22 cellular contexts compared by ENCODE assay signal in the genomic region with DNA sequence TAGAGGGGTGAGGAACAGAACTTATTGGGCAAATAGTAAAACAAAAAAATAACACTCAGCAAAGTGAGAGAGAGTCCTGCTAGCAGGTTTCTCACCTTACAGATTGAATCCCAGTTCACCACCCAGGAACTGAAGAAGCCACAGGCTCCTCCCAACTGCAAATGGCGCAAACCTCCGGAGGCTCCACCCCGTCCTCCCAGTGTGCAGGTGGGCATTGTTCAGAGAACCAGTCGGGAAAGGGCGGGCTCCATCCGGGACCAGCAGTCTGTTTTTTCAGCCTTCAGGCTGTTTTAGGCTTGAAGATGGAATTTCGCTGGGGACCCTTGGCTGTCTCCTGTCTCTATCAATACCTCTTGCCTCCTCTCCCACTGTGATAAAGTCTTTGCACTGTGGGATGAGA.
DNase-seq lines count a peak whose midpoint lies in the region; ATAC-seq and TF ChIP-seq lines count a peak whose summit lies in the region.
"Had no signal": no experiment of that assay in that cellular context is flagged by ENCODE, and none has a peak within 500 bp of the region (broad histone marks: within the 10 kb centered on the region; RNA-seq: fewer than 3 reads in every experiment).

No MANE protein-coding gene starts in this region.

- H3K27ac ChIP-seq in AG04450 (ENCODE audit: low read depth, low read length) = peak overlapping the region; percentile 54
- H3K27ac ChIP-seq in IMR-90 (ENCODE audit: insufficient read depth, low read length) = peak overlapping the region; percentile 28; the same call in 1 of the 2 replicates
- no peak overlapping the region for H3K27ac ChIP-seq in mesenchymal stem cell (ENCODE audit: low read length, poor library complexity, severe bottlenecking)
- H3K27ac ChIP-seq: 22Rv1; BLaER1 treated with 17β-estradiol and CSF1 and Interleukin-3, amounts not matched to agents 10 nM and 100 nM; GM23248 had no signal

- H3K14ac ChIP-seq in IMR-90 (replicated peaks; ENCODE audit: low read depth, low read length) (peak overlapping the region; percentile 83), mesenchymal stem cell (ENCODE audit: low read length in 2 of 2) (peak overlapping the region in 1 of 2 experiments; percentile 15)

- H4K8ac ChIP-seq in IMR-90 (ENCODE audit: low read depth in 2 of 2, low read length in 2 of 2) (peak overlapping the region in 1 of 2 experiments; percentile 69; a peak in 2 of 4 replicates), mesenchymal stem cell (ENCODE audit: low read length) (no peak overlapping the region)

- peaks cover 7% of the 10 kb centered on the region for H3K4me1 ChIP-seq in IMR-90 (ENCODE audit: control insufficient read depth, insufficient read depth, low read length)
- H3K4me1 ChIP-seq in mesenchymal stem cell (ENCODE audit: control insufficient read depth, insufficient read depth, low read depth, low read length) = no peaks in the 10 kb centered on the region
- H3K4me1 ChIP-seq: BE2C; BLaER1 treated with 17β-estradiol and CSF1 and Interleukin-3, amounts not matched to agents 10 nM and 100 nM; HAP-1 had no signal

- H3K23ac ChIP-seq in IMR-90 (ENCODE audit: low read depth, low read length) = peak overlapping the region; percentile 74; the same call in 1 of the 2 replicates
- H3K23ac ChIP-seq in mesenchymal stem cell (ENCODE audit: low read length in 2 of 2) = no peak overlapping the region

- no peaks in the 10 kb centered on the region for H3K27me3 Mint-ChIP-seq in WTC11 (ENCODE audit: low read depth)
- H3K27me3 Mint-ChIP-seq: CD4-positive, alpha-beta T cell had no signal

- peak overlapping the region; percentile 68; the same call in 1 of the 2 replicates for H4K5ac ChIP-seq in IMR-90 (ENCODE audit: low read depth, low read length)

- H3K79me1 ChIP-seq in IMR-90 (ENCODE audit: low read depth in 1 of 2, low read length in 2 of 2) (peaks cover 11 to 25% of the 10 kb centered on the region in 2 experiments), mesenchymal stem cell (replicated peaks; ENCODE audit: low read length, poor library complexity, severe bottlenecking) (no peaks in the 10 kb centered on the region)

- in situ Hi-C loops in IMR-90 (cut with MboI; ENCODE audit: low sequenced_read_pairs) = loop anchor here (25.0 kb wide), 1 partner anchor 526 kb away; no protein-coding TSS in a partner anchor

- H3K4me2 ChIP-seq in IMR-90 (ENCODE audit: low read depth, low read length) (no peak overlapping the region), mesenchymal stem cell (ENCODE audit: low read length, poor library complexity, severe bottlenecking) (no peak overlapping the region)
- H3K4me2 ChIP-seq: BLaER1 treated with 17β-estradiol and CSF1 and Interleukin-3, amounts not matched to agents 10 nM and 100 nM had no signal

- no peak for TF ChIP-seq RAD21 in IMR-90 (IDR thresholded peaks at IDR 0.05; ENCODE audit: low read length)

- H3K9ac ChIP-seq in IMR-90 (ENCODE audit: low read depth, low read length) = no peak overlapping the region
- H3K9ac ChIP-seq in mesenchymal stem cell (ENCODE audit: low read length) = no peak overlapping the region
- H3K9ac ChIP-seq: BLaER1 treated with 17β-estradiol and CSF1 and Interleukin-3, amounts not matched to agents 10 nM and 100 nM; GM23248 had no signal

- H3K4ac ChIP-seq in IMR-90 (ENCODE audit: low read depth, low read length) = peak overlapping the region; percentile 97
- no peak overlapping the region for H3K4ac ChIP-seq in mesenchymal stem cell (ENCODE audit: low read depth in 1 of 2, low read length in 2 of 2)

- H3K9me3 Mint-ChIP-seq in WTC11 = peaks cover 15% of the 10 kb centered on the region
- H3K9me3 Mint-ChIP-seq: HFFc6 had no signal

- ATAC-seq in IMR-90 (ENCODE audit: low read depth) (no peak), WTC11 (peak; percentile 66)
- ATAC-seq: GM12878 had no signal

- DNase-seq in AG04450 (ENCODE audit: low read depth, low spot score) (no peak), IMR-90 (no peak), WTC11 (ENCODE audit: low spot score) (peak; percentile 19), mesenchymal stem cell (no peak), SHP77 treated with DMSO at 0.1 percent for 48 hours (lab: John Stamatoyannopoulos, UW) (no peak), NCI-H2081 (lab: John Stamatoyannopoulos, UW) (no peak)
- DNase-seq in stimulated activated CD8-positive, alpha-beta memory T cell treated with anti-CD3 and anti-CD28 coated beads, Interleukin-4, amount 100 ng/mL, for 48 hours = no peak
- DNase-seq: AML-193; BE2C; Calu3; CD4-positive, alpha-beta T cell; COR-L47; DMS53; DND-41; GDM1; GM23248; HFFc6 had no signal

- dilution Hi-C loops in IMR-90 (cut with HindIII; ENCODE audit: low sequenced_read_pairs, unreplicated experiment) = no loop called here

- no peak overlapping the region for H2BK12ac ChIP-seq in mesenchymal stem cell (ENCODE audit: low read length in 2 of 2)

- H3K4me3 ChIP-seq in AG04450 (ENCODE audit: low read depth, low read length) (no peak overlapping the region), IMR-90 (ENCODE audit: insufficient read depth, low read depth, low read length) (no peak overlapping the region), mesenchymal stem cell (ENCODE audit: insufficient read depth in 1 of 2, low read depth in 1 of 2, low read length in 2 of 2) (no peak overlapping the region)
- H3K4me3 ChIP-seq: BLaER1 treated with 17β-estradiol and CSF1 and Interleukin-3, amounts not matched to agents 10 nM and 100 nM; GM12878; GM23248; HAP-1 had no signal

- CTCF ChIA-PET in AG04450 (lab: Charles Lee) (no interaction called here), IMR-90 (lab: Yijun Ruan, JAX) (no interaction called here), WTC11 (lab: Charles Lee) (no interaction called here)

- H3K56ac ChIP-seq in IMR-90 (ENCODE audit: extremely low read depth, insufficient read depth, low read length) = no peak overlapping the region; the same call in 1 of the 2 replicates

- intact Hi-C loops in IMR-90 (cut with micrococcal nuclease) = loop anchor here (5.0 kb wide), 2 partner anchors 166 to 536 kb away; no protein-coding TSS in a partner anchor

- peak overlapping the region; percentile 69; the same call in 2 of the 3 replicates for H2BK15ac ChIP-seq in IMR-90 (ENCODE audit: low read depth, low read length)
- no peak overlapping the region for H2BK15ac ChIP-seq in mesenchymal stem cell (ENCODE audit: low read depth, poor library complexity, severe bottlenecking)

- BruUV-seq in IMR-90 (replicated peaks; lab: Mats Ljungman, UMichigan) = no TSS peak

- H3K36me3 ChIP-seq in IMR-90 (ENCODE audit: control insufficient read depth, insufficient read depth, low read length) (no peaks in the 10 kb centered on the region), mesenchymal stem cell (ENCODE audit: control insufficient read depth in 1 of 2, insufficient read depth in 2 of 2, low read depth in 1 of 2, low read length in 2 of 2) (no peaks in the 10 kb centered on the region)
- H3K36me3 ChIP-seq: BE2C; BLaER1 treated with 17β-estradiol and CSF1 and Interleukin-3, amounts not matched to agents 10 nM and 100 nM; HAP-1 had no signal

- H3K4me3 Mint-ChIP-seq in WTC11 = no peak overlapping the region
- H3K4me3 Mint-ChIP-seq: CD14-positive monocyte; CD4-positive, alpha-beta T cell; HFFc6 had no signal

- peak overlapping the region; percentile 93 for H2BK120ac ChIP-seq in IMR-90 (ENCODE audit: low read depth, low read length)
- H2BK120ac ChIP-seq in mesenchymal stem cell (ENCODE audit: low read depth, low read length) = no peak overlapping the region

- no peaks in the 10 kb centered on the region; the same call in 1 of the 2 replicates for H4K20me1 ChIP-seq in IMR-90 (ENCODE audit: insufficient read depth, low read length)
- H4K20me1 ChIP-seq: BLaER1 treated with 17β-estradiol and CSF1 and Interleukin-3, amounts not matched to agents 10 nM and 100 nM had no signal

- peaks cover 10% of the 10 kb centered on the region for H3K9me1 ChIP-seq in IMR-90 (ENCODE audit: insufficient read depth, low read length)

- peak overlapping the region; percentile 47; the same call in 1 of the 2 replicates for H3K18ac ChIP-seq in IMR-90 (ENCODE audit: low read depth, low read length)
- peak overlapping the region; percentile 2 to 49 for H3K18ac ChIP-seq in mesenchymal stem cell (ENCODE audit: low read depth in 1 of 2, low read length in 2 of 2)

- POLR2A ChIA-PET in AG04450 (lab: Yijun Ruan, JAX) = no interaction called here
- POLR2A ChIA-PET in IMR-90 (lab: Charles Lee; ENCODE audit: unreplicated experiment) = no interaction called here
- POLR2A ChIA-PET in WTC11 (lab: Charles Lee) = no interaction called here

- peak overlapping the region; percentile 95 for H2BK20ac ChIP-seq in IMR-90 (ENCODE audit: low read depth, low read length)

- H4K91ac ChIP-seq in IMR-90 (ENCODE audit: insufficient read depth, low read depth, low read length) (peak overlapping the region; percentile 77), mesenchymal stem cell (ENCODE audit: low read length) (no peak overlapping the region)

- TF ChIP-seq POLR2A in IMR-90 (IDR thresholded peaks at IDR 0.05; ENCODE audit: low read depth, low read length) = no peak

- H3K27ac Mint-ChIP-seq in WTC11 = no peak overlapping the region
- H3K27ac Mint-ChIP-seq: CD14-positive monocyte; CD4-positive, alpha-beta T cell; HFFc6 had no signal

- H3K9me3 ChIP-seq in AG04450 (ENCODE audit: control insufficient read depth, insufficient read depth, low read length) (no peaks in the 10 kb centered on the region), IMR-90 (ENCODE audit: control insufficient read depth, insufficient read depth, low read length) (no peaks in the 10 kb centered on the region; the same call in 1 of the 2 replicates), mesenchymal stem cell (ENCODE audit: control insufficient read depth, low read length) (peaks cover 7% of the 10 kb centered on the region)
- H3K9me3 ChIP-seq: BLaER1 treated with 17β-estradiol and CSF1 and Interleukin-3, amounts not matched to agents 10 nM and 100 nM; HAP-1 had no signal

- no peak overlapping the region for H2AK9ac ChIP-seq in IMR-90 (replicated peaks; ENCODE audit: low read depth, low read length, poor library complexity)

- H2AFZ ChIP-seq in IMR-90 (replicated peaks; ENCODE audit: low read length, poor library complexity) (no peak overlapping the region), mesenchymal stem cell (ENCODE audit: low read depth, low read length) (no peak overlapping the region)
- H2AFZ ChIP-seq: GM23248 had no signal

- H3K4me1 Mint-ChIP-seq in WTC11 = peaks cover 39% of the 10 kb centered on the region
- H3K4me1 Mint-ChIP-seq: CD14-positive monocyte had no signal

- 100% methylated on average over 1 of the region's 7 CpGs; no CpG with 5 or more reads in 1 of the 2 experiments for WGBS in IMR-90 (ENCODE audit: extremely low coverage in 2 of 2, insufficient read length in 1 of 2), 2 experiments
- WGBS in mesenchymal stem cell = 97% methylated on average over 7 of the region's 7 CpGs

- H3K27me3 ChIP-seq in AG04450 (ENCODE audit: control insufficient read depth, insufficient read depth, low read length) = no peaks in the 10 kb centered on the region
- H3K27me3 ChIP-seq in IMR-90 (ENCODE audit: control insufficient read depth, insufficient read depth, low read length) = no peaks in the 10 kb centered on the region
- H3K27me3 ChIP-seq in mesenchymal stem cell (ENCODE audit: control insufficient read depth in 1 of 2, insufficient read depth in 1 of 2, low read length in 2 of 2) = no peaks in the 10 kb centered on the region
- H3K27me3 ChIP-seq: BE2C; BLaER1 treated with 17β-estradiol and CSF1 and Interleukin-3, amounts not matched to agents 10 nM and 100 nM had no signal

- peak overlapping the region; percentile 77; the same call in 1 of the 2 replicates for H2AK5ac ChIP-seq in IMR-90 (ENCODE audit: low read depth, low read length)
- no peak overlapping the region for H2AK5ac ChIP-seq in mesenchymal stem cell (ENCODE audit: low read length, severe bottlenecking)

- TF ChIP-seq CTCF in AG04450 (IDR thresholded peaks at IDR 0.05; ENCODE audit: low read depth, low read length) (no peak), IMR-90 (conservative IDR thresholded peaks at IDR 0.05; ENCODE audit: low read depth, low read length) (no peak), WTC11 (IDR thresholded peaks at IDR 0.05) (no peak)

- H2BK5ac ChIP-seq in IMR-90 (ENCODE audit: low read depth, low read length, poor library complexity, severe bottlenecking) (peak overlapping the region; percentile 43), mesenchymal stem cell (ENCODE audit: low read depth, low read length, poor library complexity, severe bottlenecking) (no peak overlapping the region)

- peaks cover 9% of the 10 kb centered on the region for H3K36me3 Mint-ChIP-seq in WTC11
- H3K36me3 Mint-ChIP-seq: CD14-positive monocyte had no signal
